In the genomic region with DNA sequence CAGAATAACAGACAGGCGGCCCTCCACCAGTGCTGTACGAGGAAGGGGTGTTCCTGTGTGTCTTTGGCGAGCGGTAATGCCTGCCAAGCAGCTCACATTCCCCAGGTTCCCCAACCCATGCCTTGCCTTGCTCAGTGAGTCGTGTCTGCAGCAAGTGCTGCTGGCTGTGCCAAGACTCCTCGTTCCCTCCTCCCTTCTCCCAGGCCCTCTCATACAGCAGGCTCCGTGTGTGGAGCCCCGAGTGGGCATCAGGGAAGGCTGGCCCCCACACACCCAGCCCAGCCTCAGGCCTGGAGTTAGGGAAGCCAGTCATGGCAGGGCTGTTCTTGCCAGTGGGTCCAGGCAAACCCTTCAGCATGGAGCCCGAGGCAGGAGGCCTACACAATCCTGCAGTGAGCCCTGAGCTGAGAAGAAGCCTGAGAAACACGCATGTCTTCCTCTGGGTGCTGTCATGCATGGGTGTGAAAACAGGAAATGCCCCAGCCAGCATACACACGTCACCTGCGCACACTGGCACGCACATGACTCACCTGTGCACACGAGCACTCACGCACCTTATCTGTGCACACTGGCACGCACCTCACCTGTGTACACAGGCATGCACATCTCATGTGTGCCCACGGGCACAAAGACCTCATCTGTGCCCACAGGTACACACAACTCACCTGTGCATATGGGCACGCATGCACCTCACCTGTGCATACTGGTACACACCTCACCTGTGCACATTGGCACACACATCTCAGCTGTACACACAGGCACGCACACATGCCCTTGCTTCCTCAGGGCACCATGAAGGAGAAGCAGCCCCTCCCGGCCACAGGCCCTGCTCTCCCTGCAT, we compare ENCODE assay signal across 12 cellular contexts.
DNase-seq lines count a peak whose midpoint lies in the region; ATAC-seq and TF ChIP-seq lines count a peak whose summit lies in the region.
"Had no signal": no experiment of that assay in that cellular context is flagged by ENCODE, and none has a peak within 500 bp of the region (broad histone marks: within the 10 kb centered on the region; RNA-seq: fewer than 3 reads in every experiment).

No MANE protein-coding gene starts in this region.

- H3K9me1 ChIP-seq in IMR-90 (ENCODE audit: insufficient read depth, low read length): peaks cover 11% of the 10 kb centered on the region

- 0 out of 2 replicates have a peak, but pooled peaks cover 4% of the 10 kb centered on the region for H4K20me1 ChIP-seq in IMR-90 (ENCODE audit: insufficient read depth, low read length)

- H3K79me1 ChIP-seq in IMR-90 (ENCODE audit: low read depth in 1 of 2, low read length in 2 of 2): no peaks in the 10 kb centered on the region; a peak in 2 of 4 replicates

- in situ Hi-C loops in IMR-90 (cut with MboI; ENCODE audit: low sequenced_read_pairs): no loop called here

- dilution Hi-C loops in IMR-90 (cut with HindIII; ENCODE audit: low sequenced_read_pairs, unreplicated experiment): no loop called here

- H3K36me3 ChIP-seq in IMR-90 (ENCODE audit: control insufficient read depth, insufficient read depth, low read length): peaks cover 16% of the 10 kb centered on the region
- peaks cover 9% of the 10 kb centered on the region for H3K36me3 ChIP-seq in thymus (ENCODE audit: control insufficient read depth, insufficient read depth)
- H3K36me3 ChIP-seq in body of pancreas (replicated peaks in 1 of 2; ENCODE audit: insufficient read depth in 1 of 2, low read depth in 2 of 2): peaks cover 0 to 5% of the 10 kb centered on the region in 2 donors
- H3K36me3 ChIP-seq: colonic mucosa had no signal

- no peak overlapping the region for H3K4me2 ChIP-seq in IMR-90 (ENCODE audit: low read depth, low read length)

- CTCF ChIA-PET in IMR-90 (lab: Yijun Ruan, JAX): no interaction called here

- no TSS peak for BruUV-seq in IMR-90 (replicated peaks; lab: Mats Ljungman, UMichigan)

- no peak for TF ChIP-seq RAD21 in IMR-90 (IDR thresholded peaks at IDR 0.05; ENCODE audit: low read length)

- H3K27ac ChIP-seq in IMR-90 (ENCODE audit: insufficient read depth, low read length) (no peak overlapping the region), dorsolateral prefrontal cortex (peak overlapping the region in 8 of 59 donors; percentile 3 to 53 (median 35)), thymus (ENCODE audit: low read depth) (peak overlapping the region; percentile 18), body of pancreas (no peak overlapping the region)
- H3K27ac ChIP-seq: colonic mucosa, testis had no signal

- no peak overlapping the region for H2AK5ac ChIP-seq in IMR-90 (ENCODE audit: low read depth, low read length)

- no peaks in the 10 kb centered on the region for H3K4me1 ChIP-seq in IMR-90 (ENCODE audit: control insufficient read depth, insufficient read depth, low read length)
- no peaks in the 10 kb centered on the region for H3K4me1 ChIP-seq in thymus (ENCODE audit: control insufficient read depth, insufficient read depth, low read length)
- H3K4me1 ChIP-seq in body of pancreas: no peaks in the 10 kb centered on the region
- H3K4me1 ChIP-seq: colonic mucosa, testis had no signal

- no peak overlapping the region for H2BK5ac ChIP-seq in IMR-90 (ENCODE audit: low read depth, low read length, poor library complexity, severe bottlenecking)

- DNase-seq in IMR-90: peak; percentile 8
- DNase-seq in dorsolateral prefrontal cortex: peak in 6 of 10 donors; percentile 14 to 55 (median 37)
- DNase-seq in myocyte (ENCODE audit: low read depth): peak; percentile 13
- no peak for DNase-seq in EL
- DNase-seq in stimulated activated CD4-positive, alpha-beta T cell treated with anti-CD3 and anti-CD28 coated beads, Interleukin-4, amount 100 ng/mL, for 24 hours: no peak
- no peak for DNase-seq in body of pancreas
- DNase-seq: activated naive CD4-positive, alpha-beta T cell treated with anti-CD3 and anti-CD28 coated beads, Interleukin-2, amount 10 ng/mL, durations not matched to agents 7 days and 5 days; colonic mucosa; NCI-H1105; NCI-H510A treated with DMSO at 0.1 percent for 48 hours; testis had no signal

- H3K18ac ChIP-seq in IMR-90 (ENCODE audit: low read depth, low read length): no peak overlapping the region

- no peak overlapping the region for H2BK120ac ChIP-seq in IMR-90 (ENCODE audit: low read depth, low read length)

- H2AFZ ChIP-seq in IMR-90 (replicated peaks; ENCODE audit: low read length, poor library complexity): peak overlapping the region; percentile 58

- H3K23ac ChIP-seq in IMR-90 (ENCODE audit: low read depth, low read length): no peak overlapping the region; the same call in 1 of the 2 replicates

- no peak overlapping the region for H3K56ac ChIP-seq in IMR-90 (ENCODE audit: extremely low read depth, insufficient read depth, low read length)

- H2BK20ac ChIP-seq in IMR-90 (ENCODE audit: low read depth, low read length): no peak overlapping the region

- no peak for TF ChIP-seq CTCF in IMR-90 (conservative IDR thresholded peaks at IDR 0.05; ENCODE audit: low read depth, low read length)
- TF ChIP-seq CTCF in dorsolateral prefrontal cortex (IDR thresholded peaks at IDR 0.05 in 54 of 56, conservative IDR thresholded peaks at IDR 0.05 in 2 of 56; ENCODE audit: low read depth in 1 of 56, partially characterized antibody in 56 of 56): no peak
- no peak for TF ChIP-seq CTCF in body of pancreas (IDR thresholded peaks at IDR 0.05)

- no peak overlapping the region for H3K4me3 ChIP-seq in IMR-90 (ENCODE audit: insufficient read depth, low read depth, low read length)
- no peak overlapping the region for H3K4me3 ChIP-seq in dorsolateral prefrontal cortex
- no peak overlapping the region for H3K4me3 ChIP-seq in thymus (ENCODE audit: low read length)
- no peak overlapping the region for H3K4me3 ChIP-seq in body of pancreas
- H3K4me3 ChIP-seq: colonic mucosa, testis had no signal

- intact Hi-C loops in IMR-90 (cut with micrococcal nuclease) (no loop called here), dorsolateral prefrontal cortex (cut with DNase I) (no loop called here), body of pancreas (cut with DNase I) (no loop called here)

- H4K91ac ChIP-seq in IMR-90 (ENCODE audit: insufficient read depth, low read depth, low read length): no peak overlapping the region

- H3K9me3 ChIP-seq in IMR-90 (ENCODE audit: control insufficient read depth, insufficient read depth, low read length) (no peaks in the 10 kb centered on the region), thymus (ENCODE audit: control insufficient read depth) (no peaks in the 10 kb centered on the region), body of pancreas (no peaks in the 10 kb centered on the region)
- H3K9me3 ChIP-seq: colonic mucosa, testis had no signal

- TF ChIP-seq POLR2A in IMR-90 (IDR thresholded peaks at IDR 0.05; ENCODE audit: low read depth, low read length): no peak
- no peak for TF ChIP-seq POLR2A in body of pancreas (IDR thresholded peaks at IDR 0.05)

- no peak overlapping the region for H2BK15ac ChIP-seq in IMR-90 (ENCODE audit: low read depth, low read length)

- ATAC-seq in IMR-90 (ENCODE audit: low read depth) (no peak), body of pancreas (no peak)

- H4K8ac ChIP-seq in IMR-90 (ENCODE audit: low read depth in 2 of 2, low read length in 2 of 2): no peak overlapping the region

- H4K5ac ChIP-seq in IMR-90 (ENCODE audit: low read depth, low read length): no peak overlapping the region

- no peak overlapping the region for H3K14ac ChIP-seq in IMR-90 (replicated peaks; ENCODE audit: low read depth, low read length)

- H3K27me3 ChIP-seq in IMR-90 (ENCODE audit: control insufficient read depth, insufficient read depth, low read length): no peaks in the 10 kb centered on the region
- H3K27me3 ChIP-seq in dorsolateral prefrontal cortex: no peaks in the 10 kb centered on the region
- no peaks in the 10 kb centered on the region for H3K27me3 ChIP-seq in thymus (ENCODE audit: control insufficient read depth, insufficient read depth)
- H3K27me3 ChIP-seq in body of pancreas: no peaks in the 10 kb centered on the region
- H3K27me3 ChIP-seq: colonic mucosa, testis had no signal

- H2AK9ac ChIP-seq in IMR-90 (replicated peaks; ENCODE audit: low read depth, low read length, poor library complexity): peak overlapping the region; percentile 24

- H3K9ac ChIP-seq in IMR-90 (ENCODE audit: low read depth, low read length): no peak overlapping the region

- POLR2A ChIA-PET in IMR-90 (lab: Charles Lee; ENCODE audit: unreplicated experiment): no interaction called here

- no peak overlapping the region for H3K4ac ChIP-seq in IMR-90 (ENCODE audit: low read depth, low read length)

- WGBS in IMR-90 (ENCODE audit: extremely low coverage in 2 of 2, insufficient read length in 1 of 2), 2 experiments: 97% methylated on average over 7 of the region's 20 CpGs; no CpG with 5 or more reads in 1 of the 2 experiments
- 95% methylated on average over 20 of the region's 20 CpGs for WGBS in thymus
- WGBS in body of pancreas, 2 donors: 71 to 84% methylated on average over 17 to 20 of the region's 20 CpGs

TF ChIP-seq in IMR-90, 13 proteins besides CTCF, POLR2A, EP300 and RAD21 (continues in another document):
- TF ChIP-seq MXI1 (IDR thresholded peaks at IDR 0.05; ENCODE audit: borderline replicate concordance, low read depth, low read length) (no peak), BHLHE40 (IDR thresholded peaks at IDR 0.05; ENCODE audit: low read depth, low read length) (no peak), MAZ (IDR thresholded peaks at IDR 0.05; ENCODE audit: borderline replicate concordance, low read depth, low read length) (no peak), NFE2L2 (IDR thresholded peaks at IDR 0.05; ENCODE audit: low read depth, low read length) (no peak), CEBPB (IDR thresholded peaks at IDR 0.05; ENCODE audit: low read depth, low read length) (no peak), SMC3 (IDR thresholded peaks at IDR 0.05; ENCODE audit: low read depth, low read length) (no peak), RCOR1 (IDR thresholded peaks at IDR 0.05; ENCODE audit: insufficient replicate concordance, low read length) (no peak)
- TF ChIP-seq, protein P1, sequence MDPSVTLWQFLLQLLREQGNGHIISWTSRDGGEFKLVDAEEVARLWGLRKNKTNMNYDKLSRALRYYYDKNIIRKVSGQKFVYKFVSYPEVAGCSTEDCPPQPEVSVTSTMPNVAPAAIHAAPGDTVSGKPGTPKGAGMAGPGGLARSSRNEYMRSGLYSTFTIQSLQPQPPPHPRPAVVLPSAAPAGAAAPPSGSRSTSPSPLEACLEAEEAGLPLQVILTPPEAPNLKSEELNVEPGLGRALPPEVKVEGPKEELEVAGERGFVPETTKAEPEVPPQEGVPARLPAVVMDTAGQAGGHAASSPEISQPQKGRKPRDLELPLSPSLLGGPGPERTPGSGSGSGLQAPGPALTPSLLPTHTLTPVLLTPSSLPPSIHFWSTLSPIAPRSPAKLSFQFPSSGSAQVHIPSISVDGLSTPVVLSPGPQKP (IDR thresholded peaks at IDR 0.05; ENCODE audit: borderline replicate concordance, low read depth, low read length): no peak

Comparison
In these comparisons a context has a peak if more than half of its experiments do, and no peak if none do; other contexts are left out.
1. DNase-seq: peak in IMR-90 (single experiment), dorsolateral prefrontal cortex (6 of 10) and myocyte (single experiment); none in EL (single experiment), stimulated activated CD4-positive, alpha-beta T cell treated with anti-CD3 and anti-CD28 coated beads, Interleukin-4, amount 100 ng/mL, for 24 hours (single experiment) and body of pancreas (0 of 4).